In genomic region chr17:28404812-28405570, GRCh38 we compare ENCODE assay signal across 6 cellular contexts. TPM values are rescaled to one million over a fixed set of nuclear protein-coding genes. Genes with fewer than 3 reads are reported as not detected.
A peak's percentile ranks its signal among the peaks of the same experiment; 100 is the strongest.
DNase-seq lines count a peak whose midpoint lies in the region; ATAC-seq, FAIRE-seq and TF ChIP-seq lines count a peak whose summit lies in the region.

No MANE protein-coding gene starts in this region.

- TF ChIP-seq POLR2A in GM12892 (IDR thresholded peaks at IDR 0.05; ENCODE audit: low read depth, low read length) = no peak

- no peak for FAIRE-seq in GM12892 (lab: Jason Lieb, UNC)

- H3K4me1 Mint-ChIP-seq in dendritic cell treated with granulocyte-macrophage colony-stimulating factor and Interleukin-4, amounts not matched to agents 40 ng/mL and 50 ng/mL, for 4 days (ENCODE audit: low read depth) = peaks cover 64% of the 10 kb centered on the region

- H3K27ac Mint-ChIP-seq in dendritic cell treated with granulocyte-macrophage colony-stimulating factor and Interleukin-4, amounts not matched to agents 40 ng/mL and 50 ng/mL, for 4 days = peak overlapping the region; percentile 74

- peaks cover 42% of the 10 kb centered on the region for H3K36me3 Mint-ChIP-seq in dendritic cell treated with granulocyte-macrophage colony-stimulating factor and Interleukin-4, amounts not matched to agents 40 ng/mL and 50 ng/mL, for 4 days (ENCODE audit: low read depth)

- H3K27me3 Mint-ChIP-seq in dendritic cell treated with granulocyte-macrophage colony-stimulating factor and Interleukin-4, amounts not matched to agents 40 ng/mL and 50 ng/mL, for 4 days = peaks cover 7% of the 10 kb centered on the region

- H3K9me3 Mint-ChIP-seq in dendritic cell treated with granulocyte-macrophage colony-stimulating factor and Interleukin-4, amounts not matched to agents 40 ng/mL and 50 ng/mL, for 4 days = no peaks in the 10 kb centered on the region

- ATAC-seq in HG03045 (IDR thresholded peaks at IDR 0.05; ENCODE audit: unreplicated experiment) (no peak), HG03432 (IDR thresholded peaks at IDR 0.05; ENCODE audit: unreplicated experiment) (no peak)

- intact Hi-C loops in dendritic cell treated with granulocyte-macrophage colony-stimulating factor and Interleukin-4, amounts not matched to agents 40 ng/mL and 50 ng/mL, for 4 days (cut with micrococcal nuclease) = loop anchor here (10.0 kb wide), 1 partner anchor 170 kb away; no protein-coding TSS in a partner anchor

- no peak for DNase-seq in LNCaP clone FGC (ENCODE audit: low read depth)
- no peak for DNase-seq in retinal pigment epithelial cell (ENCODE audit: low read depth)
- no peak for DNase-seq in GM12892 (ENCODE audit: insufficient read length)

- H3K4me3 Mint-ChIP-seq in dendritic cell treated with granulocyte-macrophage colony-stimulating factor and Interleukin-4, amounts not matched to agents 40 ng/mL and 50 ng/mL, for 4 days = peak overlapping the region; percentile 86

- TF ChIP-seq CTCF in LNCaP clone FGC (IDR thresholded peaks at IDR 0.05; ENCODE audit: control insufficient read depth, extremely low read depth, insufficient read depth) (no peak), retinal pigment epithelial cell (conservative IDR thresholded peaks at IDR 0.05; ENCODE audit: low read depth, low read length) (no peak)

- H3K4me3 ChIP-seq in LNCaP clone FGC (ENCODE audit: low read depth, low read length) (peak overlapping the region; percentile 83), retinal pigment epithelial cell (ENCODE audit: low read length) (peak overlapping the region; percentile 60)

RNA-seq across cellular contexts. Expression of gene SLC46A1, which starts 1.0 kb away (rescaled TPM):
- 6.3 TPM for polyA plus RNA-seq in GM12892 (2012; ENCODE audit: missing spikeins)

RNA-seq across cellular contexts. Expression of gene SARM1, which starts 33.5 kb away (rescaled TPM):
- 9.1 TPM for polyA plus RNA-seq in GM12892 (2012; ENCODE audit: missing spikeins)

RNA-seq across cellular contexts. Expression of gene VTN, which starts 34.9 kb away (rescaled TPM):
- polyA plus RNA-seq in GM12892 (2012; ENCODE audit: missing spikeins) = 0.23 TPM

RNA-seq across cellular contexts. Expression of gene SEBOX, which starts 40.0 kb away (rescaled TPM):
- polyA plus RNA-seq in GM12892 (2012; ENCODE audit: missing spikeins) = not detected

RNA-seq across cellular contexts. Expression of gene POLDIP2, which starts 47.7 kb away (rescaled TPM):
- 84.7 TPM for polyA plus RNA-seq in GM12892 (2012; ENCODE audit: missing spikeins)
